In genomic region chr14:81170104-81170828, GRCh38 we compare ENCODE assay signal across 8 cellular contexts. TPM values are rescaled to one million over a fixed set of nuclear protein-coding genes. Genes with fewer than 3 reads are reported as not detected.
DNase-seq lines count a peak whose midpoint lies in the region; ATAC-seq and TF ChIP-seq lines count a peak whose summit lies in the region.

No MANE protein-coding gene starts in this region.

- TF ChIP-seq POLR2A in adrenal gland (IDR thresholded peaks at IDR 0.05) = peak; percentile 35 to 96

- no peaks in the 10 kb centered on the region for H4K20me1 ChIP-seq in SU-DHL-6 (ENCODE audit: low read depth, low read length)

- peak overlapping the region; percentile 88 for H3K4me2 ChIP-seq in SU-DHL-6 (ENCODE audit: low read depth, low read length, poor library complexity, severe bottlenecking)

- H3K9me3 ChIP-seq in SU-DHL-6 (ENCODE audit: insufficient read depth, low read length) (no peaks in the 10 kb centered on the region), adrenal gland (replicated peaks in 1 of 3) (no peaks in the 10 kb centered on the region)

- peak; percentile 96 for ATAC-seq in HG02759 (IDR thresholded peaks at IDR 0.05; ENCODE audit: unreplicated experiment)
- peak; percentile 99 to 100 for ATAC-seq in left cardiac atrium

- peak overlapping the region; percentile 67 for H3K27ac ChIP-seq in SU-DHL-6 (ENCODE audit: low read depth, low read length)
- H3K27ac ChIP-seq in adrenal gland = peak overlapping the region; percentile 83 to 99 (median 95)

- H3K9me2 ChIP-seq in SU-DHL-6 (replicated peaks; ENCODE audit: insufficient read depth, low read length) = no peaks in the 10 kb centered on the region

- peak overlapping the region; percentile 97 for H2AFZ ChIP-seq in SU-DHL-6 (ENCODE audit: low read depth, low read length, severe bottlenecking)

- WGBS in adrenal gland, 4 donors = 0% methylated on average over 13 to 28 of the region's 28 CpGs

- H3K4me3 ChIP-seq in SU-DHL-6 (ENCODE audit: insufficient read depth, low read length, poor library complexity, severe bottlenecking) = peak overlapping the region; percentile 68
- H3K4me3 ChIP-seq in adrenal gland = peak overlapping the region; percentile 30 to 70 (median 54)

- intact Hi-C loops in adrenal gland (cut with DNase I) = no loop called here
- intact Hi-C loops in left cardiac atrium (cut with DNase I) = no loop called here
- intact Hi-C loops in posterior vena cava (cut with DNase I) = loop anchor here in 1 of 2 donors (5.0 kb wide), 1 partner anchor 173 kb away; no protein-coding TSS in a partner anchor

- H3K9ac ChIP-seq in SU-DHL-6 (ENCODE audit: low read length) = peak overlapping the region; percentile 69

- no peaks in the 10 kb centered on the region for H3K27me3 ChIP-seq in SU-DHL-6 (ENCODE audit: low read length)
- no peaks in the 10 kb centered on the region for H3K27me3 ChIP-seq in adrenal gland

- H3F3A ChIP-seq in SU-DHL-6 (ENCODE audit: insufficient read depth) = no peaks in the 10 kb centered on the region

- peak; percentile 88 for TF ChIP-seq CTCF in GM12873 (IDR thresholded peaks at IDR 0.05; ENCODE audit: insufficient read depth, low read depth, low read length, missing control alignments)
- peak; percentile 90 for TF ChIP-seq CTCF in SU-DHL-6 (IDR thresholded peaks at IDR 0.05; ENCODE audit: insufficient read depth, low read length, poor library complexity, severe bottlenecking)
- TF ChIP-seq CTCF in adrenal gland (IDR thresholded peaks at IDR 0.05) = peak; percentile 81 to 92 (median 90)

- H3K36me3 ChIP-seq in SU-DHL-6 (ENCODE audit: low read length) = no peaks in the 10 kb centered on the region
- no peaks in the 10 kb centered on the region for H3K36me3 ChIP-seq in adrenal gland (replicated peaks in 1 of 2)

- DNase-seq in NCI-H128 (lab: John Stamatoyannopoulos, UW; ENCODE audit: unreplicated experiment) (peak; percentile 91), adrenal gland (peak; percentile 91 to 97 (median 96)), left cardiac atrium (peak; percentile 95), posterior vena cava (ENCODE audit: low spot score) (peak; percentile 98), ureter (ENCODE audit: low spot score) (peak; percentile 94)

- H3K4me1 ChIP-seq in adrenal gland (replicated peaks in 1 of 2) = peaks cover 5 to 19% of the 10 kb centered on the region in 2 donors

- H3K79me2 ChIP-seq in SU-DHL-6 (ENCODE audit: insufficient read depth, low read length) = no peaks in the 10 kb centered on the region

RNA-seq across cellular contexts. Expression of gene GTF2A1, which starts 50.5 kb away (rescaled TPM):
- total RNA-seq in adrenal gland = 10 to 100 TPM; 18.9 to 51.4 (median 29.4) TPM
- 10 to 100 TPM in 1 of 3 donors, 1 to 10 TPM in 2; 4.3 to 41.2 (median 5.1) TPM for polyA plus RNA-seq in adrenal gland
- 10 to 100 TPM; 16.7 to 17.7 TPM for total RNA-seq in left cardiac atrium
- 10 to 100 TPM; 28.3 to 30.6 TPM for total RNA-seq in posterior vena cava
- 33.9 TPM for total RNA-seq in ureter

Comparison
In these comparisons a context has a peak if more than half of its experiments do, and no peak if none do; other contexts are left out.
1. Peak in every context shown above with its lines: DNase-seq, ATAC-seq, H3K4me3 ChIP-seq and H3K27ac ChIP-seq.